In the genomic region with DNA sequence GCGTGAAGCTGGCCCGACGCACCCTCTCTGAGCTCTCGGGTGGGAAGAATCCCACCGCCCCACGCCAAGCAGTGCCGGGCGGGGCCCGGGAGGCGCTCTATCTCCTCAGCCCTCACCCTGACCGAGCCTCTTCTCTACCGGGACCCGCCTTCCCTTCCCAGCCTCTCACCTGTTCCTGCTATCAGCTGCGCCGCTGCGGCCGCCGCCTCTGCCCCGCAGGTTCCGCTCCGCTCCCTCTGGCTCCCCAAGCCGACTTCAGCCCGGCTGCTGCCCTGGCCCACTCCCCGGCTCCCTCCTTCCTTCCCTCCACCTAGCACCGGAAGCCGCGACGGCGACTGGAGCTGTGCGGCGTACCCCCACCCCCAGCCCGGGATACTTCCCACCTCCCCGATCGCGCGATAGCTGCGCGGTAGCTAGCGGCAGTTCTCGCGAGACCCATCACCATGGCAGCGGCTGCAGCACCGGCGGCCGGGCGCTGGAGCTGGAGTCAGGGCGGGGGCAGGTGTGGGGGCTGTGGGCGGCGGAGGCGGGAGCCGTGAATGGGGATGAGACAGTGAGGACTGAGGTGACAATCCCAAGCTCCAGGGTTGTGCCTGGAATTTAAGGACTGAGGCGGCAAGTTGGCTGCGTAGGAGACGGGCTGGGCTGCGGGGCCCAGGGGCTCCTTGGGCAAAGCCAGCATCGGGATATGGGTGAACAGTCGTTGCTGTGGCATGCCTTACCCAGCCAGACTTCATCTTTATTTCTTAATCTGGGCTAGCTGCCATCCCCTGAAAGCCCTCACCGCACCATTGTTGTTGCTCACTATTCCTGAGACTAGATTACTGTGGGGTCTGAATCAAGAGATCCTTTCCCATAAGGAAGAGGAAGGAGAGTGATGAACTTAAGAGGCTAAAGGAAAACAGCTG, we compare ENCODE assay signal across 8 cellular contexts. TPM values are rescaled to one million over a fixed set of nuclear protein-coding genes. Genes with fewer than 3 reads are reported as not detected.
DNase-seq lines count a peak whose midpoint lies in the region; ATAC-seq and TF ChIP-seq lines count a peak whose summit lies in the region.

ARF3 (minus strand) TSS at position 347 of the 908 bp plus-strand sequence. CDS start 16,392 bp downstream, outside the sequence.

- H3K27me3 ChIP-seq in KMS-11 (ENCODE audit: insufficient read depth, low read depth) (no peaks in the 10 kb centered on the region), Peyer's patch (no peaks in the 10 kb centered on the region), muscle layer of duodenum (ENCODE audit: low read depth, low read length) (no peaks in the 10 kb centered on the region)

- no peaks in the 10 kb centered on the region for H4K20me1 ChIP-seq in KMS-11 (ENCODE audit: insufficient read depth)

- ATAC-seq in GM21576 (IDR thresholded peaks at IDR 0.05; ENCODE audit: unreplicated experiment) (peak; percentile 87), esophagus mucosa (peak; percentile 92)

- H3K4me3 ChIP-seq in KMS-11 (IDR thresholded peaks at IDR 0.05; ENCODE audit: insufficient read depth, low read depth, low read length) (no peak within 1 kb of the TSS), Peyer's patch (peak within 1 kb of the TSS; percentile 64 to 100 (median 76)), muscle layer of duodenum (ENCODE audit: low read depth in 1 of 2, low read length in 2 of 2) (peak within 1 kb of the TSS; percentile 82 to 86)

- no peak for TF ChIP-seq CTCF in KMS-11 (conservative IDR thresholded peaks at IDR 0.05; ENCODE audit: low read depth, low read length)
- TF ChIP-seq CTCF in Peyer's patch (IDR thresholded peaks at IDR 0.05): no peak

- peak; percentile 73 to 80 for TF ChIP-seq POLR2A in Peyer's patch (IDR thresholded peaks at IDR 0.05)

- peak within 1 kb of the TSS; percentile 53 for H3K9ac ChIP-seq in KMS-11

- H3K9me3 ChIP-seq in Peyer's patch: no peaks in the 10 kb centered on the region
- no peaks in the 10 kb centered on the region for H3K9me3 ChIP-seq in muscle layer of duodenum (ENCODE audit: control insufficient read depth in 1 of 2, low read length in 2 of 2)

- peaks cover 46% of the 10 kb centered on the region for H3K79me2 ChIP-seq in KMS-11 (ENCODE audit: insufficient read depth, low read depth)

- H3K36me3 ChIP-seq in KMS-11 (ENCODE audit: insufficient read depth) (no peaks in the 10 kb centered on the region), Peyer's patch (peaks cover 0 to 5% (median 0%) of the 10 kb centered on the region in 3 donors), muscle layer of duodenum (ENCODE audit: control insufficient read depth in 1 of 2, insufficient read depth in 2 of 2, low read length in 2 of 2) (peaks cover 0 to 7% of the 10 kb centered on the region in 2 donors)

- H3K4me2 ChIP-seq in KMS-11: peak within 1 kb of the TSS; percentile 99

- H2AFZ ChIP-seq in KMS-11 (ENCODE audit: low read depth): peak within 1 kb of the TSS; percentile 80

- peaks cover 47% of the 10 kb centered on the region for H3K4me1 ChIP-seq in KMS-11 (ENCODE audit: low read depth, poor library complexity, severe bottlenecking)
- peaks cover 0 to 19% (median 0%) of the 10 kb centered on the region in 4 donors for H3K4me1 ChIP-seq in Peyer's patch
- H3K4me1 ChIP-seq in muscle layer of duodenum (ENCODE audit: control insufficient read depth in 1 of 2, insufficient read depth in 2 of 2, low read length in 2 of 2): peaks cover 9% of the 10 kb centered on the region in 2 donors

- DNase-seq in DMS 273 treated with DMSO at 0.1 percent for 48 hours (lab: John Stamatoyannopoulos, UW): peak; percentile 56
- DNase-seq in Peyer's patch: peak; percentile 93 to 97 (median 97)
- peak; percentile 93 to 96 for DNase-seq in activated T-cell treated with anti-CD3 and anti-CD28 coated beads, Interleukin-2, amount 50 U/mL, for 48 hours
- peak; percentile 75 for DNase-seq in stimulated activated CD8-positive, alpha-beta memory T cell treated with anti-CD3 and anti-CD28 coated beads, Interleukin-7, amount 100 ng/mL, for 24 hours (ENCODE audit: low read depth)

- H3K27ac ChIP-seq in KMS-11 (no peak within 1 kb of the TSS; the same call in 1 of the 2 replicates), Peyer's patch (peak within 1 kb of the TSS; percentile 75 to 91 (median 82)), muscle layer of duodenum (ENCODE audit: low read length) (peak within 1 kb of the TSS; percentile 87)

RNA-seq across cellular contexts. Expression of gene ARF3, which starts in this region (rescaled TPM):
- total RNA-seq in Peyer's patch (100 to 1,000 TPM in 1 of 4 donors, 10 to 100 TPM in 3; 49.3 to 217 (median 63.5) TPM), esophagus mucosa (144 TPM)
